ENCODE assay signal across 24 cellular contexts in the genomic region with DNA sequence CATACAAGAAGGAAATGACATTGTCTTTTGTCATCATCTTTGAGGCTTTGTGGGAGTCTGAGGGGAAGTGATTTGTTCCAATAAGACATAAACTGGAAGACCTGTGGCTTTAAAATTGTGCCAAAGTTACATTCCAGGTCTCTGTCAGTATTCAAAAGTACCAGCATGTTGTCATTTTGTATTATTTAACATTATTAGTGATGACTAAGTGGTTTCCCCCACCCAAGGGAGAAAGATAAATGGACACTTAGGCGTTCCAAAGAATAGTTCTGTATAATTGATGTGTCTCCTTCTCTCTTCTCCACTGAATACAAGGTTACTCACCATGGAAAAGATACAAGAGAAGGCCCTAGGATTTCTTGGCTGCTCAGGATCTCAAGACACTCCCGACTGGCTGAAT. TPM values are rescaled to one million over a fixed set of nuclear protein-coding genes. Genes with fewer than 3 reads are reported as not detected.
A peak's percentile ranks its signal among the peaks of the same experiment; 100 is the strongest.
DNase-seq lines count a peak whose midpoint lies in the region; ATAC-seq, FAIRE-seq and TF ChIP-seq lines count a peak whose summit lies in the region.
"Had no signal": no experiment of that assay in that cellular context is flagged by ENCODE, and none has a peak within 500 bp of the region (broad histone marks: within the 10 kb centered on the region; RNA-seq: fewer than 3 reads in every experiment).

No MANE protein-coding gene starts in this region.

- H2AFZ ChIP-seq in K562 (ENCODE audit: low read depth, low read length): no peak overlapping the region

- no peaks in the 10 kb centered on the region for H3K9me1 ChIP-seq in K562 (ENCODE audit: control insufficient read depth, insufficient read depth, low read length)

- H3K4me3 ChIP-seq in BJ (ENCODE audit: low read depth, low read length) (no peak overlapping the region), K562 (no peak overlapping the region)
- H3K4me3 ChIP-seq: sigmoid colon, tibial artery had no signal

- no peak overlapping the region for H3K9ac ChIP-seq in K562 (ENCODE audit: insufficient read depth in 1 of 2, low read depth in 2 of 2, low read length in 2 of 2)

- H3K27me3 Mint-ChIP-seq in activated T-cell treated with anti-CD3 and anti-CD28 coated beads, Interleukin-2, amount 50 U/mL, for 24 hours: peaks cover 42% of the 10 kb centered on the region

- H3K27me3 ChIP-seq in BJ (ENCODE audit: control insufficient read depth, insufficient read depth, low read length) (peaks cover 13% of the 10 kb centered on the region), K562 (ENCODE audit: control insufficient read depth in 2 of 2, insufficient read depth in 2 of 2, low read length in 2 of 2) (peaks cover 37 to 45% of the 10 kb centered on the region in 2 experiments)

- no TSS peak for BruUV-seq in K562 (replicated peaks; lab: Mats Ljungman, UMichigan)

- no peaks in the 10 kb centered on the region for H3K9me3 ChIP-seq in K562 (replicated peaks; ENCODE audit: control insufficient read depth, insufficient read depth, low read depth, low read length)
- H3K9me3 ChIP-seq: sigmoid colon, tibial artery had no signal

- WGBS in K562 (ENCODE audit: insufficient coverage, low coverage, missing lambda C conversion rate): 5% methylated on average over 2 of the region's 2 CpGs

- H3K27ac ChIP-seq in K562 (ENCODE audit: extremely low read depth, low read depth, low read length): no peak overlapping the region
- H3K27ac ChIP-seq: sigmoid colon, tibial artery had no signal

- H3K36me3 Mint-ChIP-seq in activated T-cell treated with anti-CD3 and anti-CD28 coated beads, Interleukin-2, amount 50 U/mL, for 24 hours (ENCODE audit: low read depth): no peaks in the 10 kb centered on the region

- H3K4me1 Mint-ChIP-seq in activated T-cell treated with anti-CD3 and anti-CD28 coated beads, Interleukin-2, amount 50 U/mL, for 24 hours (ENCODE audit: low read depth): peaks cover 8% of the 10 kb centered on the region

- ATAC-seq in K562: no peak
- no peak for ATAC-seq in HG03196 (IDR thresholded peaks at IDR 0.05; ENCODE audit: unreplicated experiment)
- no peak for ATAC-seq in left lobe of liver

- POLR2A ChIA-PET in BJ (lab: Charles Lee) (no interaction called here), K562 (lab: Yijun Ruan, JAX) (no interaction called here)

- peaks cover 5 to 7% of the 10 kb centered on the region in 2 experiments; a peak in 4 of 5 replicates for H3K4me1 ChIP-seq in K562 (replicated peaks in 1 of 2; ENCODE audit: control insufficient read depth in 2 of 2, insufficient read depth in 2 of 2, low read length in 2 of 2)

- H3K4me2 ChIP-seq in K562 (ENCODE audit: insufficient read depth, low read length): no peak overlapping the region

- TF ChIP-seq POLR2A in K562 (conservative IDR thresholded peaks at IDR 0.05): no peak

- in situ Hi-C loops in K562 (cut with MboI): no loop called here

- no peak for TF ChIP-seq RAD21 in K562 (CRISPR knock-in tag; conservative IDR thresholded peaks at IDR 0.05 in 1 of 2, IDR thresholded peaks at IDR 0.05 in 1 of 2)

- no peak for FAIRE-seq in K562 (lab: Jason Lieb, UNC)

- no peak for TF ChIP-seq CTCF in BJ (IDR thresholded peaks at IDR 0.05; ENCODE audit: insufficient read depth, low read depth, low read length)
- no peak for TF ChIP-seq CTCF in K562 (IDR thresholded peaks at IDR 0.05 in 2 of 3, conservative IDR thresholded peaks at IDR 0.05 in 1 of 3; ENCODE audit: insufficient read depth in 2 of 3, low read depth in 1 of 3, low read length in 3 of 3)

- no peak overlapping the region for H3K4me3 Mint-ChIP-seq in activated T-cell treated with anti-CD3 and anti-CD28 coated beads, Interleukin-2, amount 50 U/mL, for 24 hours
- H3K4me3 Mint-ChIP-seq: activated naive CD4-positive, alpha-beta T cell treated with anti-CD3 and anti-CD28 coated beads for 36 hours; nephron had no signal

- H3K79me2 ChIP-seq in K562 (ENCODE audit: control insufficient read depth, insufficient read depth, low read length): no peaks in the 10 kb centered on the region

- DNase-seq in BJ (ENCODE audit: low read depth): peak; percentile 27
- peak; percentile 81 for DNase-seq in M059J (ENCODE audit: low read depth)
- DNase-seq in K562 (ENCODE audit: extremely low read depth in 1 of 4, low spot score in 3 of 4): no peak
- peak; percentile 62 for DNase-seq in kidney tubule cell (ENCODE audit: low spot score)
- no peak for DNase-seq in head of caudate nucleus
- DNase-seq in left lobe of liver (ENCODE audit: low spot score): no peak
- DNase-seq in activated T-cell treated with anti-CD3 and anti-CD28 coated beads, Interleukin-2, amount 50 U/mL, for 24 hours: no peak
- DNase-seq: activated CD4-positive, alpha-beta T cell treated with anti-CD3 and anti-CD28 coated beads, Interleukin-2, amount 50 U/mL, for 48 hours; activated naive CD4-positive, alpha-beta T cell treated with anti-CD3 and anti-CD28 coated beads for 36 hours; aorta; DND-41; GOT3; mesendoderm; NCI-H187; NCI-H446 treated with DMSO at 0.1 percent for 48 hours; RPMI8226; sigmoid colon; stimulated activated CD4-positive, alpha-beta T cell treated with anti-CD3 and anti-CD28 coated beads, Interleukin-1b, Interleukin-23, amount 100 ng/mL, for 48 hours; stimulated activated naive CD4-positive, alpha-beta T cell; tibial artery had no signal

- intact Hi-C loops in K562 (cut with micrococcal nuclease) (no loop called here), head of caudate nucleus (cut with DNase I) (no loop called here)

- TF ChIP-seq EP300 in K562 (IDR thresholded peaks at IDR 0.05; ENCODE audit: low read length): no peak

- CTCF ChIA-PET in BJ (lab: Yijun Ruan, JAX) (no interaction called here), K562 (lab: Yijun Ruan, JAX; ENCODE audit: low intra/inter-chr PET ratio) (no interaction called here)

- H3K9me3 Mint-ChIP-seq in activated T-cell treated with anti-CD3 and anti-CD28 coated beads, Interleukin-2, amount 50 U/mL, for 24 hours: no peaks in the 10 kb centered on the region
- H3K9me3 Mint-ChIP-seq: activated naive CD4-positive, alpha-beta T cell treated with anti-CD3 and anti-CD28 coated beads for 36 hours; nephron had no signal

- H3K36me3 ChIP-seq in BJ (ENCODE audit: control insufficient read depth, insufficient read depth, low read length) (no peaks in the 10 kb centered on the region), K562 (ENCODE audit: control insufficient read depth, insufficient read depth, low read length) (no peaks in the 10 kb centered on the region)
- H3K36me3 ChIP-seq: sigmoid colon, tibial artery had no signal

- no peaks in the 10 kb centered on the region for H4K20me1 ChIP-seq in K562 (replicated peaks; ENCODE audit: control insufficient read depth, insufficient read depth, low read length)

- no peak overlapping the region for H3K27ac Mint-ChIP-seq in activated T-cell treated with anti-CD3 and anti-CD28 coated beads, Interleukin-2, amount 50 U/mL, for 24 hours
- H3K27ac Mint-ChIP-seq: activated naive CD4-positive, alpha-beta T cell treated with anti-CD3 and anti-CD28 coated beads for 36 hours; nephron had no signal

RNA-seq across cellular contexts. Expression of a gene that starts 3.8 kb away (rescaled TPM):
- polyA plus RNA-seq in BJ (2011; rRNA removed) (not detected in 2 replicates), K562 (2011; rRNA removed) (not detected in 2 replicates), K562 (2014; fragmentation: Illumina TruSeq; extraction: Trizol) (not detected in 2 replicates), K562 (2014; fragmentation: Nextera tagmentation; extraction: Ambion mirVana) (not detected), K562 (2014; rRNA removed) (not detected in 2 replicates)
- polyA minus RNA-seq in BJ (2011; rRNA and poly(A)+ RNA removed): not detected in 2 replicates
- total RNA-seq in M059J (2014; rRNA removed; shearing (Covaris generic)): not detected in 2 replicates
- 0.07 TPM in 1 of 2 replicates, not detected in the other for total RNA-seq in K562 (2011; cell fraction: chromatin; rRNA removed; ENCODE audit: low replicate concordance)
- not detected in 2 replicates for total RNA-seq in K562 (2011; cell fraction: nucleolus; rRNA removed)
- total RNA-seq in K562 (2011; cell fraction: nucleoplasm; rRNA removed): not detected in 2 replicates
- total RNA-seq in K562 (2014; rRNA removed) (not detected in 2 replicates), K562 (2014; rRNA removed; fragmentation: Illumina TruSeq; extraction: Trizol) (not detected in 2 replicates), K562 (2015; rRNA removed; fragmentation: Illumina TruSeq; extraction: Trizol) (not detected in 2 replicates), K562 (2021) (not detected in 2 replicates), left lobe of liver (not detected)
- polyA plus RNA-seq in K562 (2011; cell fraction: cytosol; rRNA removed): not detected in 2 replicates
- polyA plus RNA-seq in K562 (2011; cell fraction: nucleus; rRNA removed): not detected in 2 replicates
- polyA plus RNA-seq in K562 (2012): 0.01 TPM in 1 of 2 replicates, not detected in the other
- polyA minus RNA-seq in K562 (2011; rRNA and poly(A)+ RNA removed): 0.04 TPM in 1 of 2 replicates, not detected in the other
- polyA minus RNA-seq in K562 (2011; cell fraction: cytosol; rRNA and poly(A)+ RNA removed): not detected in 2 replicates
- not detected in 2 replicates for polyA minus RNA-seq in K562 (2011; cell fraction: nucleus; rRNA and poly(A)+ RNA removed)
- total RNA-seq: activated naive CD4-positive, alpha-beta T cell treated with anti-CD3 and anti-CD28 coated beads for 36 hours; aorta; fibroblast of villous mesenchyme; kidney epithelial cell; sigmoid colon had no signal
- polyA plus RNA-seq: sigmoid colon had no signal

RNA-seq across cellular contexts. Expression of a gene that starts 5.3 kb away (rescaled TPM):
- polyA plus RNA-seq in BJ (2011; rRNA removed): 27.6 and 27.9 TPM in 2 replicates
- 25.5 and 30.5 TPM in 2 replicates for polyA minus RNA-seq in BJ (2011; rRNA and poly(A)+ RNA removed)
- 37.7 and 51.5 TPM in 2 replicates for total RNA-seq in M059J (2014; rRNA removed; shearing (Covaris generic))
- 10.7 and 20.7 TPM in 2 replicates for total RNA-seq in K562 (2011; cell fraction: chromatin; rRNA removed; ENCODE audit: low replicate concordance)
- total RNA-seq in K562 (2011; cell fraction: nucleolus; rRNA removed): 17.7 and 19.6 TPM in 2 replicates
- 17.4 and 24.8 TPM in 2 replicates for total RNA-seq in K562 (2011; cell fraction: nucleoplasm; rRNA removed)
- total RNA-seq in K562 (2014; rRNA removed): 9.4 and 13.2 TPM in 2 replicates
- total RNA-seq in K562 (2014; rRNA removed; fragmentation: Illumina TruSeq; extraction: Trizol): 11.9 and 12.3 TPM in 2 replicates
- 13.3 and 15.4 TPM in 2 replicates for total RNA-seq in K562 (2015; rRNA removed; fragmentation: Illumina TruSeq; extraction: Trizol)
- total RNA-seq in K562 (2021): 14.4 and 15.5 TPM in 2 replicates
- polyA plus RNA-seq in K562 (2011; rRNA removed): 19.8 and 20.2 TPM in 2 replicates
- 20.3 and 21.1 TPM in 2 replicates for polyA plus RNA-seq in K562 (2011; cell fraction: cytosol; rRNA removed)
- polyA plus RNA-seq in K562 (2011; cell fraction: nucleus; rRNA removed): 22.7 and 23.3 TPM in 2 replicates
- 11.5 and 16.7 TPM in 2 replicates for polyA plus RNA-seq in K562 (2012)
- polyA plus RNA-seq in K562 (2014; fragmentation: Illumina TruSeq; extraction: Trizol): 13.2 and 13.6 TPM in 2 replicates
- polyA plus RNA-seq in K562 (2014; fragmentation: Nextera tagmentation; extraction: Ambion mirVana): 1 to 10 TPM; 4.1 to 5.0 TPM
- 11.9 and 13.1 TPM in 2 replicates for polyA plus RNA-seq in K562 (2014; rRNA removed)
- 14.9 and 15.9 TPM in 2 replicates for polyA minus RNA-seq in K562 (2011; rRNA and poly(A)+ RNA removed)
- polyA minus RNA-seq in K562 (2011; cell fraction: cytosol; rRNA and poly(A)+ RNA removed): 16.9 and 17.3 TPM in 2 replicates
- 11.0 and 13.8 TPM in 2 replicates for polyA minus RNA-seq in K562 (2011; cell fraction: nucleus; rRNA and poly(A)+ RNA removed)
- 79.4 TPM for total RNA-seq in left lobe of liver

RNA-seq across cellular contexts. Expression of a gene that starts 25.5 kb away (rescaled TPM):
- not detected in 2 replicates for polyA plus RNA-seq in BJ (2011; rRNA removed)
- not detected in 2 replicates for polyA minus RNA-seq in BJ (2011; rRNA and poly(A)+ RNA removed)
- not detected in 2 replicates for total RNA-seq in M059J (2014; rRNA removed; shearing (Covaris generic))
- not detected in 2 replicates for total RNA-seq in K562 (2011; cell fraction: chromatin; rRNA removed; ENCODE audit: low replicate concordance)
- total RNA-seq in K562 (2011; cell fraction: nucleolus; rRNA removed): not detected in 2 replicates
- total RNA-seq in K562 (2011; cell fraction: nucleoplasm; rRNA removed): not detected in 2 replicates
- total RNA-seq in K562 (2014; rRNA removed): not detected in 2 replicates
- not detected in 2 replicates for total RNA-seq in K562 (2014; rRNA removed; fragmentation: Illumina TruSeq; extraction: Trizol)
- not detected in 2 replicates for total RNA-seq in K562 (2015; rRNA removed; fragmentation: Illumina TruSeq; extraction: Trizol)
- not detected in 2 replicates for total RNA-seq in K562 (2021)
- polyA plus RNA-seq in K562 (2011; rRNA removed): not detected in 2 replicates
- not detected in 2 replicates for polyA plus RNA-seq in K562 (2011; cell fraction: cytosol; rRNA removed)
- not detected in 2 replicates for polyA plus RNA-seq in K562 (2011; cell fraction: nucleus; rRNA removed)
- polyA plus RNA-seq in K562 (2012): 0.06 TPM in 1 of 2 replicates, not detected in the other
- not detected in 2 replicates for polyA plus RNA-seq in K562 (2014; fragmentation: Illumina TruSeq; extraction: Trizol)
- polyA plus RNA-seq in K562 (2014; fragmentation: Nextera tagmentation; extraction: Ambion mirVana): not detected
- not detected in 2 replicates for polyA plus RNA-seq in K562 (2014; rRNA removed)
- polyA minus RNA-seq in K562 (2011; rRNA and poly(A)+ RNA removed): not detected in 2 replicates
- polyA minus RNA-seq in K562 (2011; cell fraction: cytosol; rRNA and poly(A)+ RNA removed): not detected in 2 replicates
- not detected in 2 replicates for polyA minus RNA-seq in K562 (2011; cell fraction: nucleus; rRNA and poly(A)+ RNA removed)
- not detected for total RNA-seq in left lobe of liver
- total RNA-seq: activated naive CD4-positive, alpha-beta T cell treated with anti-CD3 and anti-CD28 coated beads for 36 hours; fibroblast of villous mesenchyme; kidney epithelial cell; sigmoid colon had no signal
- polyA plus RNA-seq: sigmoid colon had no signal

RNA-seq across cellular contexts. Expression of a gene that starts 48.9 kb away (rescaled TPM):
- polyA plus RNA-seq in BJ (2011; rRNA removed) (4.6 and 7.9 TPM in 2 replicates), K562 (2011; rRNA removed) (5.3 and 6.2 TPM in 2 replicates), K562 (2014; fragmentation: Illumina TruSeq; extraction: Trizol) (4.1 and 4.5 TPM in 2 replicates), K562 (2014; fragmentation: Nextera tagmentation; extraction: Ambion mirVana) (1 to 10 TPM in 1 of 2 experiments, under 1 TPM in 1; 0.41 to 1.1 TPM), K562 (2014; rRNA removed) (5.3 and 5.4 TPM in 2 replicates)
- 3.7 and 4.9 TPM in 2 replicates for polyA minus RNA-seq in BJ (2011; rRNA and poly(A)+ RNA removed)
- total RNA-seq in M059J (2014; rRNA removed; shearing (Covaris generic)): 5.1 and 5.9 TPM in 2 replicates
- 39.6 and 62.5 TPM in 2 replicates for total RNA-seq in K562 (2011; cell fraction: chromatin; rRNA removed; ENCODE audit: low replicate concordance)
- total RNA-seq in K562 (2011; cell fraction: nucleolus; rRNA removed): 26.3 and 31.2 TPM in 2 replicates
- total RNA-seq in K562 (2011; cell fraction: nucleoplasm; rRNA removed): 35.3 and 39.0 TPM in 2 replicates
- total RNA-seq in K562 (2014; rRNA removed) (6.0 and 10.4 TPM in 2 replicates), K562 (2014; rRNA removed; fragmentation: Illumina TruSeq; extraction: Trizol) (3.1 TPM in 2 replicates), K562 (2015; rRNA removed; fragmentation: Illumina TruSeq; extraction: Trizol) (2.2 and 2.9 TPM in 2 replicates), K562 (2021) (5.1 and 5.9 TPM in 2 replicates), left lobe of liver (2.0 TPM)
- polyA plus RNA-seq in K562 (2011; cell fraction: cytosol; rRNA removed): 4.4 and 7.6 TPM in 2 replicates
- polyA plus RNA-seq in K562 (2011; cell fraction: nucleus; rRNA removed): 21.3 and 32.5 TPM in 2 replicates
- polyA plus RNA-seq in K562 (2012): 2.0 and 2.7 TPM in 2 replicates
- 3.9 and 7.3 TPM in 2 replicates for polyA minus RNA-seq in K562 (2011; rRNA and poly(A)+ RNA removed)
- 3.1 and 5.0 TPM in 2 replicates for polyA minus RNA-seq in K562 (2011; cell fraction: cytosol; rRNA and poly(A)+ RNA removed)
- 8.9 and 9.3 TPM in 2 replicates for polyA minus RNA-seq in K562 (2011; cell fraction: nucleus; rRNA and poly(A)+ RNA removed)

Comparison
In these comparisons a context has a peak if more than half of its experiments do, and no peak if none do; other contexts are left out.
1. DNase-seq: peak in BJ (single experiment), M059J (single experiment) and kidney tubule cell (single experiment); none in K562 (0 of 4), head of caudate nucleus (0 of 42), left lobe of liver (single experiment) and activated T-cell treated with anti-CD3 and anti-CD28 coated beads, Interleukin-2, amount 50 U/mL, for 24 hours (single experiment).